Comparison of ENCODE assay signal across 26 cellular contexts in the genomic region with DNA sequence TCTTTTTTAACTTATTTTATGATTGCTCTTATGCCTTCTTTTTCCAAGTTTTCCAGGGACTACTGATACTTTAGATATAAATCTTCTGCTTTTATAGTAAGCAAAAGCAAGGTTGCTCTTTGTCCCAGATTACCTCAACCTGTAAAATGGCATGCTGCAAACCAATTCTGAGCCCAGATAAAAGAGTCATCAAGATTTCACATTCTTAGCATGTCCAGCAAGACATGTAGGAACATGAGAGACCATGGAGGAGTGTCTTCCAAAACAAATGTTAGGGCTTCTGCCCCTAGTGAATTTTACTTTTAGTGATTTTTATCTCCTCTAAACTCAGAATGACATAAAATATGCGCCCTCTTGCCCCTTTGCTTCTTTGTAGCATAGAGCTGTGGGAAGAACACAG. TPM values are rescaled to one million over a fixed set of nuclear protein-coding genes. Genes with fewer than 3 reads are reported as not detected.
"Had no signal": no experiment of that assay in that cellular context is flagged by ENCODE, and none has a peak within 500 bp of the region (broad histone marks: within the 10 kb centered on the region; RNA-seq: fewer than 3 reads in every experiment).

No MANE protein-coding gene starts in this region.

- DNase-seq: Kasumi-1, MM.1S, NCI-H1092 treated with DMSO at 0.1 percent for 48 hours, NCI-H1436, NCI-H187, NCI-H2029, NCI-H2081 treated with DMSO at 0.1 percent for 48 hours, NCI-H2171, NCI-H226, NCI-H446, NCI-H510A, NCI-H524 treated with DMSO at 0.1 percent for 48 hours, NCI-H69, NCI-H774, RPMI8226, SHP77 treated with DMSO at 0.1 percent for 48 hours, SJCRH30 had no signal

- H3K4me3 ChIP-seq: K562, SJCRH30 had no signal

- H3K27ac ChIP-seq: HL-60, KMS-11, SJCRH30 had no signal

- FAIRE-seq: HTR-8/SVneo, K562, RCC 7860 had no signal

- H3K27me3 ChIP-seq: SJCRH30 had no signal

- H3K9ac ChIP-seq: KMS-11 had no signal

- H3K9me3 ChIP-seq: SJCRH30 had no signal

- H3K36me3 ChIP-seq: SJCRH30 had no signal

- ATAC-seq: K562, Right ventricle myocardium inferior, SK-N-SH treated with all-trans-retinoic acid at 6 μM for 48 hours had no signal

- H3K4me2 ChIP-seq: KMS-11 had no signal

- H3K4me1 ChIP-seq: SJCRH30 had no signal

RNA-seq across cellular contexts. Expression of gene CDC20B, which starts 7.0 kb away (rescaled TPM):
- total RNA-seq: K562, M059J, Right ventricle myocardium inferior had no signal
- polyA plus RNA-seq: IgD-negative memory B cell had no signal

RNA-seq across cellular contexts. Expression of gene GPX8, which starts 20.0 kb away (rescaled TPM):
- polyA plus RNA-seq: IgD-negative memory B cell had no signal

RNA-seq across cellular contexts. Expression of gene MCIDAS, which starts 47.1 kb away (rescaled TPM):
- total RNA-seq: Right ventricle myocardium inferior had no signal
- polyA plus RNA-seq: IgD-negative memory B cell had no signal

RNA-seq across cellular contexts. Expression of gene CCNO, which starts 53.4 kb away (rescaled TPM):
- total RNA-seq: Right ventricle myocardium inferior had no signal
- polyA plus RNA-seq: IgD-negative memory B cell had no signal
